In genomic region chr17:73191443-73192218, GRCh38 we compare ENCODE assay signal across 8 cellular contexts. TPM values are rescaled to one million over a fixed set of nuclear protein-coding genes. Genes with fewer than 3 reads are reported as not detected.
DNase-seq lines count a peak whose midpoint lies in the region; ATAC-seq lines count a peak whose summit lies in the region.

No MANE protein-coding gene starts in this region.

- H3K27me3 Mint-ChIP-seq in activated CD4-positive, alpha-beta memory T cell treated with anti-CD3 and anti-CD28 coated beads for 36 hours, result no peaks in the 10 kb centered on the region

- no peak for DNase-seq in Right ventricle myocardium inferior (ENCODE audit: missing footprints)
- no peak for DNase-seq in cardiac septum (ENCODE audit: low spot score)
- DNase-seq in NCI-H748 treated with DMSO at 0.1 percent for 48 hours (lab: John Stamatoyannopoulos, UW), result peak; percentile 35
- DNase-seq in activated CD4-positive, alpha-beta memory T cell treated with anti-CD3 and anti-CD28 coated beads for 36 hours, result peak; percentile 81
- peak; percentile 48 for DNase-seq in effector CD8-positive, alpha-beta T cell (lab: John Stamatoyannopoulos, UW)
- peak; percentile 80 for DNase-seq in mesenchymal stem cell
- DNase-seq in stimulated activated CD8-positive, alpha-beta memory T cell treated with anti-CD3 and anti-CD28 coated beads, Interleukin-12 subunit alpha, Interleukin-12 subunit beta, amount 100 ng/mL, for 4 hours (ENCODE audit: low read depth), result peak; percentile 32

- H4K8ac ChIP-seq in mesenchymal stem cell (ENCODE audit: low read length), result no peak overlapping the region

- POLR2A ChIA-PET in activated CD4-positive, alpha-beta memory T cell treated with anti-CD3 and anti-CD28 coated beads for 36 hours (lab: Charles Lee), result interaction anchor here (0.5 to 3.4 kb wide), 9 partner anchors 25 to 679 kb away, joined by 3 to 23 read pairs (median 4); partner anchors contain the start of gene SSTR2

- H2AFZ ChIP-seq in mesenchymal stem cell (ENCODE audit: low read depth, low read length), result no peak overlapping the region

- no peaks in the 10 kb centered on the region for H3K9me3 Mint-ChIP-seq in activated CD4-positive, alpha-beta memory T cell treated with anti-CD3 and anti-CD28 coated beads for 36 hours

- H3K4me3 Mint-ChIP-seq in activated CD4-positive, alpha-beta memory T cell treated with anti-CD3 and anti-CD28 coated beads for 36 hours, result peak overlapping the region; percentile 85

- peak overlapping the region in 1 of 2 experiments; percentile 6 for H2BK12ac ChIP-seq in mesenchymal stem cell (ENCODE audit: low read length in 2 of 2)

- CTCF ChIA-PET in activated CD4-positive, alpha-beta memory T cell treated with anti-CD3 and anti-CD28 coated beads for 36 hours (lab: Charles Lee), result interaction anchor here (0.6 to 3.4 kb wide), 15 partner anchors 11 to 472 kb away, joined by 3 to 28 read pairs (median 5); a partner anchor contains a TSS

- H3K27me3 ChIP-seq in mesenchymal stem cell (ENCODE audit: control insufficient read depth in 1 of 2, insufficient read depth in 1 of 2, low read length in 2 of 2), result no peaks in the 10 kb centered on the region

- 18% methylated on average over 17 of the region's 26 CpGs for WGBS in mesenchymal stem cell

- peak overlapping the region; percentile 80 to 86 for H3K4me3 ChIP-seq in mesenchymal stem cell (ENCODE audit: insufficient read depth in 1 of 2, low read depth in 1 of 2, low read length in 2 of 2)

- H3K9ac ChIP-seq in mesenchymal stem cell (ENCODE audit: low read length), result peak overlapping the region; percentile 86

- H2BK5ac ChIP-seq in mesenchymal stem cell (ENCODE audit: low read depth, low read length, poor library complexity, severe bottlenecking), result no peak overlapping the region

- no peak overlapping the region for H3K14ac ChIP-seq in mesenchymal stem cell (ENCODE audit: low read length in 2 of 2)

- intact Hi-C loops in Right ventricle myocardium inferior (cut with DNase I), result loop anchor here (2.0 to 5.0 kb wide), 4 partner anchors 41 to 464 kb away; partner anchors contain the start of gene CDC42EP4
- intact Hi-C loops in cardiac septum (cut with DNase I), result loop anchor here (2.0 to 5.0 kb wide), 2 partner anchors 39 to 176 kb away; no protein-coding TSS in a partner anchor
- intact Hi-C loops in activated CD4-positive, alpha-beta memory T cell treated with anti-CD3 and anti-CD28 coated beads for 36 hours (cut with micrococcal nuclease), result loop anchor here (1.0 to 5.0 kb wide), 5 partner anchors 63 to 464 kb away; partner anchors contain the start of genes CDC42EP4 and SLC39A11

- peaks cover 8% of the 10 kb centered on the region for H3K36me3 Mint-ChIP-seq in activated CD4-positive, alpha-beta memory T cell treated with anti-CD3 and anti-CD28 coated beads for 36 hours

- peak overlapping the region; percentile 92 for H3K27ac Mint-ChIP-seq in activated CD4-positive, alpha-beta memory T cell treated with anti-CD3 and anti-CD28 coated beads for 36 hours

- H3K4me1 Mint-ChIP-seq in activated CD4-positive, alpha-beta memory T cell treated with anti-CD3 and anti-CD28 coated beads for 36 hours (ENCODE audit: low read depth), result peaks cover 25% of the 10 kb centered on the region

- H3K4ac ChIP-seq in mesenchymal stem cell (ENCODE audit: low read depth in 1 of 2, low read length in 2 of 2), result no peak overlapping the region

- H4K91ac ChIP-seq in mesenchymal stem cell (ENCODE audit: low read length), result no peak overlapping the region

- no peak overlapping the region for H2BK15ac ChIP-seq in mesenchymal stem cell (ENCODE audit: low read depth, poor library complexity, severe bottlenecking)

- ATAC-seq in Right ventricle myocardium inferior, result peak; percentile 29
- peak; percentile 33 for ATAC-seq in HG03442 (IDR thresholded peaks at IDR 0.05; ENCODE audit: unreplicated experiment)

- H3K79me1 ChIP-seq in mesenchymal stem cell (replicated peaks; ENCODE audit: low read length, poor library complexity, severe bottlenecking), result peaks cover 17% of the 10 kb centered on the region

- no peak overlapping the region for H3K23ac ChIP-seq in mesenchymal stem cell (ENCODE audit: low read length in 2 of 2)

- H3K18ac ChIP-seq in mesenchymal stem cell (ENCODE audit: low read depth in 1 of 2, low read length in 2 of 2), result no peak overlapping the region

- H3K9me3 ChIP-seq in mesenchymal stem cell (ENCODE audit: control insufficient read depth, low read length), result no peaks in the 10 kb centered on the region

- H3K4me1 ChIP-seq in mesenchymal stem cell (ENCODE audit: control insufficient read depth, insufficient read depth, low read depth, low read length), result peaks cover 9% of the 10 kb centered on the region

- H3K27ac ChIP-seq in mesenchymal stem cell (ENCODE audit: low read length, poor library complexity, severe bottlenecking), result peak overlapping the region; percentile 36

- H3K36me3 ChIP-seq in mesenchymal stem cell (ENCODE audit: control insufficient read depth in 1 of 2, insufficient read depth in 2 of 2, low read depth in 1 of 2, low read length in 2 of 2), result peaks cover 4 to 9% of the 10 kb centered on the region in 2 experiments

- H2AK5ac ChIP-seq in mesenchymal stem cell (ENCODE audit: low read length, severe bottlenecking), result no peak overlapping the region

- H2BK120ac ChIP-seq in mesenchymal stem cell (ENCODE audit: low read depth, low read length), result no peak overlapping the region

- H3K4me2 ChIP-seq in mesenchymal stem cell (ENCODE audit: low read length, poor library complexity, severe bottlenecking), result peak overlapping the region; percentile 91

RNA-seq across cellular contexts. Expression of gene COG1, which starts 1.2 kb away (rescaled TPM):
- total RNA-seq in Right ventricle myocardium inferior, result 49.3 TPM
- 48.5 TPM for total RNA-seq in cardiac septum
- 10 to 100 TPM; 29.8 to 30.6 TPM for total RNA-seq in activated CD4-positive, alpha-beta memory T cell treated with anti-CD3 and anti-CD28 coated beads for 36 hours
- polyA plus RNA-seq in mesenchymal stem cell (2013, experiment 1 of 2), result 39.7 TPM
- 37.5 TPM for polyA plus RNA-seq in mesenchymal stem cell (2013, experiment 2 of 2)

RNA-seq across cellular contexts. Expression of gene SSTR2, which starts 26.8 kb away (rescaled TPM):
- total RNA-seq in Right ventricle myocardium inferior, result 0.73 TPM
- 0.59 TPM for total RNA-seq in cardiac septum
- under 1 TPM; 0.05 to 0.24 TPM for total RNA-seq in activated CD4-positive, alpha-beta memory T cell treated with anti-CD3 and anti-CD28 coated beads for 36 hours
- polyA plus RNA-seq in mesenchymal stem cell (2013, experiment 1 of 2), result 0.03 TPM
- polyA plus RNA-seq in mesenchymal stem cell (2013, experiment 2 of 2), result 0.12 TPM

Comparison
In these comparisons a context has a peak if more than half of its experiments do, and no peak if none do; other contexts are left out.
1. DNase-seq: peak in NCI-H748 treated with DMSO at 0.1 percent for 48 hours (single experiment), activated CD4-positive, alpha-beta memory T cell treated with anti-CD3 and anti-CD28 coated beads for 36 hours (single experiment), effector CD8-positive, alpha-beta T cell (single experiment), mesenchymal stem cell (single experiment) and stimulated activated CD8-positive, alpha-beta memory T cell treated with anti-CD3 and anti-CD28 coated beads, Interleukin-12 subunit alpha, Interleukin-12 subunit beta, amount 100 ng/mL, for 4 hours (single experiment); none in Right ventricle myocardium inferior (single experiment) and cardiac septum (single experiment).